ENCODE assay signal across 8 cellular contexts in the genomic region with DNA sequence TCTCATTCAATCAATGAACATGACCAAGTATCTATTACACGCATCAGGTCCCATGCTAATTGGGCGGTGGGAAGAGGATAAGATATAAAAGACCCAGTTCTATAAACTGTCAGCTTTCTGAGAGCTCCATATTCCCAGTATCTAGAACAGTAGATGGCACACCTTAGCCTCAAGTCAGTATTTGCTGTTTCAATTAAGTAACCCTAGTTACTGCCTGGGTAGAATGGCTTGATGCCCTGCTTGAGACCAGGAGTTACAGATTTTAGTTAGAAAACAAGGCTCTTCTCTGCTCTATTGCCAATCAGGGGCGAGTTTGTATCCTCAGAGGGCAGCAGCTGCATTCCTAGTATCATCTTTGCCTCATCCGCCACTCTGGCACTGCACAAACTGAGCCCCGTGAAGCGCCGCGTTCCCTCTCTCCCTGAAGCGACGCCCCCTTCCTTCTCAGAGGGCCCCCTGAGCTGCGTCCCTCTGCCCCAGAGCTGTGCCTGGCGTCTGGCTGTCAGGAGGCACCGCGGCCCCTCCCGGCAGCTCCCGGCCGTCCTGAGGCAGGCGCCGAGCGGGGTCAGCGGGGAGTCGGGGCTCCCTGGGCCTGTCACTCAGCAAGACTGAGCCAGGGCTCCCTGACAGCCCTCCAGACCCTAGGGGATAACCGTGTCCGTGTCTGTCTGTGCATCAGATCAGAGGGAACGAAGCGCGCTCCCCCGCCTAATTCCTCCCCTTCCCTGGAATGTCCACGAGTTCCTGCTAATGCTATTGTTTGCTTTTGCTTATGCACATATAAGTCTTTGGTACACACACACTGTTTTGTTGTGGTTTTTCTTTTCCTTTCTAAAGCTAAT.
DNase-seq lines count a peak whose midpoint lies in the region; ATAC-seq, FAIRE-seq and TF ChIP-seq lines count a peak whose summit lies in the region.

No MANE protein-coding gene starts in this region.

- WGBS in ovary, 3 donors: 6 to 8% (median 7%) methylated on average over 29 of the region's 29 CpGs

- no peak; the same call in 1 of the 2 replicates for TF ChIP-seq CTCF in C4-2B (conservative IDR thresholded peaks at IDR 0.05)
- no peak for TF ChIP-seq CTCF in ovary (IDR thresholded peaks at IDR 0.05)

- intact Hi-C loops in ovary (cut with DNase I): no loop called here

- no peaks in the 10 kb centered on the region for H3K36me3 ChIP-seq in SJCRH30
- no peaks in the 10 kb centered on the region for H3K36me3 ChIP-seq in ovary

- no peak for TF ChIP-seq EP300 in ovary (IDR thresholded peaks at IDR 0.05)

- H3K9me3 ChIP-seq in SJCRH30 (replicated peaks) (no peaks in the 10 kb centered on the region), ovary (no peaks in the 10 kb centered on the region)

- H3K4me1 ChIP-seq in SJCRH30: peaks cover 10% of the 10 kb centered on the region; the same call in 1 of the 2 replicates
- peaks cover 3% of the 10 kb centered on the region for H3K4me1 ChIP-seq in ovary (ENCODE audit: insufficient read depth)

- peak; percentile 52 to 58 for DNase-seq in SJCRH30
- peak; percentile 12 for DNase-seq in glomerular visceral epithelial cell (ENCODE audit: extremely low spot score)
- peak; percentile 39 to 62 (median 57) for DNase-seq in ovary
- DNase-seq in SW 1271 (lab: John Stamatoyannopoulos, UW): no peak
- DNase-seq in RCC 7860 (ENCODE audit: low spot score): no peak

- H3K27ac ChIP-seq in C4-2B (peak overlapping the region; percentile 94), SJCRH30 (0 out of 2 replicates have a peak overlapping the region, but pooled peaks have one; percentile 4), ovary (peak overlapping the region; percentile 59 to 66)

- ATAC-seq in GM19328 (IDR thresholded peaks at IDR 0.05; ENCODE audit: unreplicated experiment) (no peak), HG03025 (IDR thresholded peaks at IDR 0.05; ENCODE audit: low FRiP score, unreplicated experiment) (no peak)

- TF ChIP-seq POLR2A in ovary (IDR thresholded peaks at IDR 0.05): no peak

- H3K4me3 ChIP-seq in SJCRH30: peak overlapping the region; percentile 53
- peak overlapping the region; percentile 42 for H3K4me3 ChIP-seq in ovary

- no peak for FAIRE-seq in RCC 7860 (lab: Jason Lieb, UNC)

- H3K27me3 ChIP-seq in SJCRH30: no peaks in the 10 kb centered on the region
- H3K27me3 ChIP-seq in ovary: no peaks in the 10 kb centered on the region

Comparison
In these comparisons a context has a peak if more than half of its experiments do, and no peak if none do; other contexts are left out.
1. H3K27ac ChIP-seq: peak in every context shown above with its lines; median percentile 94 in C4-2B; 62 in ovary; 4 in SJCRH30.
2. DNase-seq: peak in SJCRH30 (2 of 2), glomerular visceral epithelial cell (single experiment) and ovary (5 of 5); none in SW 1271 (0 of 2) and RCC 7860 (single experiment).